In the genomic region with DNA sequence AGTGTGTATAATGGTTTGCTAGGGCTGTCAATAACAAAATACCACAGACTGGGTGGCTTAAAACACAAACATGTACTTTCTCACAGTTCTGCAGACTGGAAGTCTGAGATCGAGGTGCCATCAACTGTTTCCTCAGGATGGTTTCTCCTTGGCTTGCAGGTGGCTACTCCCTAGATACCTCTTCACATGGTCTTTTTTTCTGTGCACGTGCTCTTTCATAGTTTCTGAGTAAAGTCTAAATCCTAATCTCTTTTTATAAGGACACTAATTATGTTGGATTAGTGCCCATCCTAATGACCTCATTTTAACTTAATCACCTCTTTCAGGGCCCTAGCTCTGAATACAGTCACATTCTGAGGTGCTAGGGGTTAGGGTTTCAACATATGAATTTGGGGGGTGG, we compare ENCODE assay signal across 15 cellular contexts.
DNase-seq lines count a peak whose midpoint lies in the region; TF ChIP-seq lines count a peak whose summit lies in the region.
"Had no signal": no experiment of that assay in that cellular context is flagged by ENCODE, and none has a peak within 500 bp of the region (broad histone marks: within the 10 kb centered on the region; RNA-seq: fewer than 3 reads in every experiment).

No MANE protein-coding gene starts in this region.

- H3K4me1 ChIP-seq in neural progenitor cell: peaks cover 8% of the 10 kb centered on the region
- H3K4me1 ChIP-seq in ascending aorta: no peaks in the 10 kb centered on the region

- no peak overlapping the region for H3K27ac Mint-ChIP-seq in neural progenitor cell
- H3K27ac Mint-ChIP-seq: CD14-positive monocyte; CD8-positive, alpha-beta T cell; GM23338 had no signal

- no peak overlapping the region for H3K4me2 ChIP-seq in neural progenitor cell
- H3K4me2 ChIP-seq: GM23338 had no signal

- H3F3A ChIP-seq in neural progenitor cell (ENCODE audit: low read depth): no peaks in the 10 kb centered on the region

- no peaks in the 10 kb centered on the region for H4K20me1 ChIP-seq in neural progenitor cell (ENCODE audit: low read depth)

- TF ChIP-seq CTCF in neural progenitor cell (IDR thresholded peaks at IDR 0.05) (no peak), ascending aorta (IDR thresholded peaks at IDR 0.05) (no peak)

- H3K9me3 ChIP-seq in neural progenitor cell (ENCODE audit: low read depth) (no peaks in the 10 kb centered on the region), ascending aorta (no peaks in the 10 kb centered on the region)

- peaks cover 8% of the 10 kb centered on the region for H3K9me3 Mint-ChIP-seq in neural progenitor cell
- H3K9me3 Mint-ChIP-seq: CD8-positive, alpha-beta T cell; GM23338 had no signal

- H3K36me3 ChIP-seq in neural progenitor cell (peaks cover 6% of the 10 kb centered on the region), ascending aorta (no peaks in the 10 kb centered on the region)

- peak overlapping the region; percentile 8 for H3K27ac ChIP-seq in neural progenitor cell
- H3K27ac ChIP-seq in ascending aorta: no peak overlapping the region
- H3K27ac ChIP-seq: 22Rv1, HL-60 had no signal

- no peaks in the 10 kb centered on the region for H3K27me3 ChIP-seq in neural progenitor cell
- H3K27me3 ChIP-seq in ascending aorta: no peaks in the 10 kb centered on the region

- H2AFZ ChIP-seq in neural progenitor cell (replicated peaks): no peak overlapping the region
- H2AFZ ChIP-seq: GM23338 had no signal

- peaks cover 2% of the 10 kb centered on the region for H3K27me3 Mint-ChIP-seq in neural progenitor cell (ENCODE audit: insufficient read depth, low read depth)

- H3K4me3 Mint-ChIP-seq in neural progenitor cell: no peak overlapping the region
- H3K4me3 Mint-ChIP-seq: CD14-positive monocyte; CD8-positive, alpha-beta T cell; GM23338 had no signal

- H3K9ac ChIP-seq in neural progenitor cell: no peak overlapping the region

- no peaks in the 10 kb centered on the region for H3K36me3 Mint-ChIP-seq in neural progenitor cell
- H3K36me3 Mint-ChIP-seq: CD14-positive monocyte; CD8-positive, alpha-beta T cell had no signal

- no peaks in the 10 kb centered on the region for H3K79me2 ChIP-seq in neural progenitor cell (ENCODE audit: low read depth)

- DNase-seq in DMS 273 (lab: John Stamatoyannopoulos, UW; ENCODE audit: unreplicated experiment): peak; percentile 25
- DNase-seq in DMS 273 treated with DMSO at 0.1 percent for 48 hours (lab: John Stamatoyannopoulos, UW): no peak
- DNase-seq in M059J (ENCODE audit: low read depth): peak; percentile 7
- peak; percentile 56 for DNase-seq in NCI-H69 (lab: John Stamatoyannopoulos, UW)
- peak; percentile 20 for DNase-seq in neural progenitor cell (ENCODE audit: low spot score)
- no peak for DNase-seq in GM03348 (ENCODE audit: low spot score)
- DNase-seq in ascending aorta (ENCODE audit: low spot score in 2 of 2): no peak
- DNase-seq: CD8-positive, alpha-beta T cell; COR-L47; H7 had no signal

- peaks cover 4% of the 10 kb centered on the region for H3K4me1 Mint-ChIP-seq in neural progenitor cell
- H3K4me1 Mint-ChIP-seq: CD14-positive monocyte had no signal

- intact Hi-C loops in ascending aorta (cut with DNase I): no loop called here

- H3K4me3 ChIP-seq in neural progenitor cell (no peak overlapping the region), ascending aorta (no peak overlapping the region)
- H3K4me3 ChIP-seq: GM12878, GM23338 had no signal

Comparison
In these comparisons a context has a peak if more than half of its experiments do, and no peak if none do; other contexts are left out.
1. DNase-seq: peak in DMS 273 (single experiment), M059J (single experiment), NCI-H69 (single experiment) and neural progenitor cell (single experiment); none in DMS 273 treated with DMSO at 0.1 percent for 48 hours (single experiment), GM03348 (single experiment) and ascending aorta (0 of 2).